31 cellular contexts compared by ENCODE assay signal in genomic region chr16:12551946-12552345, GRCh38.
DNase-seq lines count a peak whose midpoint lies in the region; ATAC-seq, FAIRE-seq and TF ChIP-seq lines count a peak whose summit lies in the region.
"Had no signal": no experiment of that assay in that cellular context is flagged by ENCODE, and none has a peak within 500 bp of the region (broad histone marks: within the 10 kb centered on the region; RNA-seq: fewer than 3 reads in every experiment).

No MANE protein-coding gene starts in this region.

- H3K27me3 ChIP-seq in SU-DHL-6 (ENCODE audit: low read length): no peaks in the 10 kb centered on the region
- no peaks in the 10 kb centered on the region for H3K27me3 ChIP-seq in smooth muscle cell (ENCODE audit: low read depth)
- no peaks in the 10 kb centered on the region for H3K27me3 ChIP-seq in pancreas
- H3K27me3 ChIP-seq: heart left ventricle, neutrophil, sigmoid colon had no signal

- H3K9me3 ChIP-seq in SU-DHL-6 (ENCODE audit: insufficient read depth, low read length) (no peaks in the 10 kb centered on the region), smooth muscle cell (replicated peaks; ENCODE audit: low read depth) (no peaks in the 10 kb centered on the region), pancreas (no peaks in the 10 kb centered on the region)
- H3K9me3 ChIP-seq: heart left ventricle, neutrophil, prostate gland, sigmoid colon, thoracic aorta had no signal

- H3K9me3 Mint-ChIP-seq in activated naive CD8-positive, alpha-beta T cell treated with anti-CD3 and anti-CD28 coated beads, Interleukin-2, amount 10 ng/mL, durations not matched to agents 7 days and 5 days: no peaks in the 10 kb centered on the region
- no peaks in the 10 kb centered on the region for H3K9me3 Mint-ChIP-seq in activated naive CD8-positive, alpha-beta T cell treated with anti-CD3 and anti-CD28 coated beads, Interleukin-2, amount 50 U/mL, for 24 hours

- H3K4me1 ChIP-seq in smooth muscle cell (ENCODE audit: low read depth): peaks cover 24% of the 10 kb centered on the region
- no peaks in the 10 kb centered on the region for H3K4me1 ChIP-seq in pancreas
- H3K4me1 ChIP-seq: HAP-1, prostate gland, sigmoid colon had no signal

- H3K36me3 ChIP-seq in SU-DHL-6 (ENCODE audit: low read length) (no peaks in the 10 kb centered on the region), smooth muscle cell (ENCODE audit: low read depth) (no peaks in the 10 kb centered on the region), pancreas (no peaks in the 10 kb centered on the region)
- H3K36me3 ChIP-seq: HAP-1, heart left ventricle, neutrophil, prostate gland, sigmoid colon, thoracic aorta had no signal

- H3K4me3 Mint-ChIP-seq in activated naive CD8-positive, alpha-beta T cell treated with anti-CD3 and anti-CD28 coated beads, Interleukin-2, amount 10 ng/mL, durations not matched to agents 7 days and 5 days: peak overlapping the region; percentile 23
- no peak overlapping the region for H3K4me3 Mint-ChIP-seq in activated naive CD8-positive, alpha-beta T cell treated with anti-CD3 and anti-CD28 coated beads, Interleukin-2, amount 50 U/mL, for 24 hours
- H3K4me3 Mint-ChIP-seq: T-helper 17 cell had no signal

- H3K4me3 ChIP-seq in SU-DHL-6 (ENCODE audit: insufficient read depth, low read length, poor library complexity, severe bottlenecking): no peak overlapping the region
- H3K4me3 ChIP-seq in fibroblast of pulmonary artery (replicated peaks; ENCODE audit: low read depth, low read length): no peak overlapping the region
- H3K4me3 ChIP-seq in smooth muscle cell: no peak overlapping the region
- no peak overlapping the region for H3K4me3 ChIP-seq in pancreas
- H3K4me3 ChIP-seq: HAP-1, heart left ventricle, prostate gland, sigmoid colon, thoracic aorta had no signal

- DNase-seq in activated naive CD8-positive, alpha-beta T cell treated with anti-CD3 and anti-CD28 coated beads, Interleukin-2, amount 10 ng/mL, durations not matched to agents 7 days and 5 days: no peak
- DNase-seq in activated naive CD8-positive, alpha-beta T cell treated with anti-CD3 and anti-CD28 coated beads, Interleukin-2, amount 50 U/mL, for 24 hours: no peak
- DNase-seq in fibroblast of pulmonary artery (ENCODE audit: low read depth): peak; percentile 29
- no peak for DNase-seq in smooth muscle cell (lab: John Stamatoyannopoulos, UW; ENCODE audit: unreplicated experiment)
- DNase-seq in pancreas: no peak
- DNase-seq in kidney tubule cell (ENCODE audit: low spot score): no peak
- DNase-seq: amniotic stem cell; Calu3; DND-41; effector CD8-positive, alpha-beta T cell; foreskin fibroblast; left cardiac atrium; mammary epithelial cell; NCI-H1105 treated with DMSO at 0.1 percent for 48 hours; NCI-H2081; NCI-H226; sigmoid colon; stimulated activated CD4-positive, alpha-beta T cell treated with anti-CD3 and anti-CD28 coated beads, Interleukin-15, amount 100 ng/mL, for 24 hours; stimulated activated naive CD4-positive, alpha-beta T cell treated with Interleukin-2 at 50 U/mL for 16 hours; T-helper 17 cell had no signal

- intact Hi-C loops in pancreas (cut with DNase I): no loop called here

- POLR2A ChIA-PET in activated naive CD8-positive, alpha-beta T cell treated with anti-CD3 and anti-CD28 coated beads, Interleukin-2, amount 10 ng/mL, durations not matched to agents 7 days and 5 days (lab: Charles Lee): interaction anchor here (1.0 to 1.2 kb wide), 2 partner anchors 16 to 22 kb away, joined by 3 read pairs; no protein-coding TSS in a partner anchor

- no peaks in the 10 kb centered on the region for H3K9me2 ChIP-seq in SU-DHL-6 (replicated peaks; ENCODE audit: insufficient read depth, low read length)

- peak overlapping the region; percentile 74 for H3K27ac ChIP-seq in SU-DHL-6 (ENCODE audit: low read depth, low read length)
- peak overlapping the region; percentile 65 for H3K27ac ChIP-seq in smooth muscle cell (ENCODE audit: low read depth)
- no peak overlapping the region for H3K27ac ChIP-seq in pancreas
- H3K27ac ChIP-seq: C4-2B, heart left ventricle, neutrophil, prostate gland, sigmoid colon, thoracic aorta had no signal

- H4K20me1 ChIP-seq in SU-DHL-6 (ENCODE audit: low read depth, low read length) (no peaks in the 10 kb centered on the region), smooth muscle cell (ENCODE audit: low read depth) (no peaks in the 10 kb centered on the region)

- H3K27ac Mint-ChIP-seq in activated naive CD8-positive, alpha-beta T cell treated with anti-CD3 and anti-CD28 coated beads, Interleukin-2, amount 10 ng/mL, durations not matched to agents 7 days and 5 days: peak overlapping the region; percentile 65
- H3K27ac Mint-ChIP-seq in activated naive CD8-positive, alpha-beta T cell treated with anti-CD3 and anti-CD28 coated beads, Interleukin-2, amount 50 U/mL, for 24 hours: no peak overlapping the region
- H3K27ac Mint-ChIP-seq: T-helper 17 cell had no signal

- FAIRE-seq in pancreas (lab: Jason Lieb, UNC): no peak
- FAIRE-seq: bronchial epithelial cell, colon, GM18507, urothelium cell line had no signal

- H3F3A ChIP-seq in SU-DHL-6 (ENCODE audit: insufficient read depth) (no peaks in the 10 kb centered on the region), smooth muscle cell (ENCODE audit: low read depth) (peaks cover 4% of the 10 kb centered on the region)

- 17% methylated on average over 5 of the region's 5 CpGs for WGBS in smooth muscle cell (ENCODE audit: low lambda C conversion rate)
- 72 to 80% methylated on average over 5 of the region's 5 CpGs for WGBS in pancreas, 2 donors

- no peaks in the 10 kb centered on the region for H3K36me3 Mint-ChIP-seq in activated naive CD8-positive, alpha-beta T cell treated with anti-CD3 and anti-CD28 coated beads, Interleukin-2, amount 10 ng/mL, durations not matched to agents 7 days and 5 days
- peaks cover 2% of the 10 kb centered on the region for H3K36me3 Mint-ChIP-seq in activated naive CD8-positive, alpha-beta T cell treated with anti-CD3 and anti-CD28 coated beads, Interleukin-2, amount 50 U/mL, for 24 hours (ENCODE audit: low read depth)

- H3K9ac ChIP-seq in SU-DHL-6 (ENCODE audit: low read length): no peak overlapping the region; the same call in 1 of the 2 replicates
- H3K9ac ChIP-seq in smooth muscle cell (ENCODE audit: low read depth): no peak overlapping the region

- H3K4me2 ChIP-seq in SU-DHL-6 (ENCODE audit: low read depth, low read length, poor library complexity, severe bottlenecking) (no peak overlapping the region), smooth muscle cell (peak overlapping the region; percentile 40)

- H3K79me2 ChIP-seq in SU-DHL-6 (ENCODE audit: insufficient read depth, low read length) (no peaks in the 10 kb centered on the region), smooth muscle cell (ENCODE audit: low read depth) (no peaks in the 10 kb centered on the region)

- TF ChIP-seq CTCF in SU-DHL-6 (IDR thresholded peaks at IDR 0.05; ENCODE audit: insufficient read depth, low read length, poor library complexity, severe bottlenecking): no peak
- TF ChIP-seq CTCF in fibroblast of pulmonary artery (IDR thresholded peaks at IDR 0.05; ENCODE audit: low read length, missing control alignments): no peak
- no peak for TF ChIP-seq CTCF in smooth muscle cell (IDR thresholded peaks at IDR 0.05; ENCODE audit: borderline replicate concordance, insufficient read depth, poor library complexity, severe bottlenecking)
- no peak for TF ChIP-seq CTCF in pancreas (IDR thresholded peaks at IDR 0.05)

- no peak for ATAC-seq in activated naive CD8-positive, alpha-beta T cell treated with anti-CD3 and anti-CD28 coated beads, Interleukin-2, amount 10 ng/mL, durations not matched to agents 7 days and 5 days (ENCODE audit: low read depth)
- no peak for ATAC-seq in activated naive CD8-positive, alpha-beta T cell treated with anti-CD3 and anti-CD28 coated beads, Interleukin-2, amount 50 U/mL, for 24 hours
- no peak for ATAC-seq in pancreas
- ATAC-seq: heart left ventricle, left cardiac atrium had no signal

- no peaks in the 10 kb centered on the region for H3K27me3 Mint-ChIP-seq in activated naive CD8-positive, alpha-beta T cell treated with anti-CD3 and anti-CD28 coated beads, Interleukin-2, amount 10 ng/mL, durations not matched to agents 7 days and 5 days
- no peaks in the 10 kb centered on the region for H3K27me3 Mint-ChIP-seq in activated naive CD8-positive, alpha-beta T cell treated with anti-CD3 and anti-CD28 coated beads, Interleukin-2, amount 50 U/mL, for 24 hours
- H3K27me3 Mint-ChIP-seq: T-helper 17 cell had no signal

- no peak overlapping the region for H2AFZ ChIP-seq in SU-DHL-6 (ENCODE audit: low read depth, low read length, severe bottlenecking)
- no peak overlapping the region for H2AFZ ChIP-seq in smooth muscle cell (ENCODE audit: low read depth)

- peaks cover 17% of the 10 kb centered on the region for H3K4me1 Mint-ChIP-seq in activated naive CD8-positive, alpha-beta T cell treated with anti-CD3 and anti-CD28 coated beads, Interleukin-2, amount 10 ng/mL, durations not matched to agents 7 days and 5 days
- peaks cover 33% of the 10 kb centered on the region for H3K4me1 Mint-ChIP-seq in activated naive CD8-positive, alpha-beta T cell treated with anti-CD3 and anti-CD28 coated beads, Interleukin-2, amount 50 U/mL, for 24 hours

Comparison
In these comparisons a context has a peak if more than half of its experiments do, and no peak if none do; other contexts are left out.
1. H3K27ac ChIP-seq: peak in SU-DHL-6 (single experiment) and smooth muscle cell (single experiment); none in pancreas (0 of 4).